Comparison of ENCODE assay signal across 7 cellular contexts in genomic region chr6:152495456-152495855, GRCh38.
A peak's percentile ranks its signal among the peaks of the same experiment; 100 is the strongest.
DNase-seq lines count a peak whose midpoint lies in the region; FAIRE-seq and TF ChIP-seq lines count a peak whose summit lies in the region.
"Not testable (repeated sequence)": the region's sequence is repeated elsewhere in the genome, so short reads cannot be mapped to it uniquely, and the experiment has no call there.

No MANE protein-coding gene starts in this region.

- not testable (repeated sequence) for TF ChIP-seq POLR2A in GM12892 (IDR thresholded peaks at IDR 0.05; ENCODE audit: low read depth, low read length)

- not testable (repeated sequence) for H3K27me3 Mint-ChIP-seq in MCF 10A (ENCODE audit: insufficient read depth, unreplicated experiment)

- not testable (repeated sequence) for TF ChIP-seq CTCF in MCF 10A (IDR thresholded peaks at IDR 0.05; ENCODE audit: unreplicated experiment); epithelial cell of esophagus (IDR thresholded peaks at IDR 0.05; ENCODE audit: insufficient read depth, low read depth, low read length, missing control alignments); keratinocyte (optimal IDR thresholded peaks at IDR 0.05 in 1 of 3, IDR thresholded peaks at IDR 0.05 in 1 of 3, conservative IDR thresholded peaks at IDR 0.05 in 1 of 3; ENCODE audit: extremely low read depth in 1 of 3, insufficient read depth in 2 of 3, low read length in 3 of 3)

- FAIRE-seq in GM12892 (lab: Jason Lieb, UNC): peak; percentile 40
- FAIRE-seq in keratinocyte (lab: Jason Lieb, UNC): not testable (repeated sequence)

- not testable (repeated sequence) for DNase-seq in GM12892 (ENCODE audit: insufficient read length); keratinocyte (ENCODE audit: low read depth, low spot score)
- DNase-seq in HT-29 (ENCODE audit: low spot score) (peak; percentile 30), NCI-H226 (peak; percentile 30), MCF 10A (ENCODE audit: unreplicated experiment) (peak; percentile 27), epithelial cell of esophagus (ENCODE audit: low read depth) (peak; percentile 83), renal cortical epithelial cell (ENCODE audit: low read depth) (peak; percentile 25)

- CTCF ChIA-PET in MCF 10A (lab: Yijun Ruan, JAX): not testable (repeated sequence)

- H3K9me3 Mint-ChIP-seq in MCF 10A (ENCODE audit: unreplicated experiment): not testable (repeated sequence)

- not testable (repeated sequence) for H3K27ac Mint-ChIP-seq in MCF 10A (ENCODE audit: low read depth, unreplicated experiment)

- H3K9me3 ChIP-seq in keratinocyte (ENCODE audit: control insufficient read depth, low read depth, low read length): not testable (repeated sequence)

- not testable (repeated sequence) for H3K4me2 ChIP-seq in keratinocyte (ENCODE audit: control insufficient read depth, extremely low read depth, insufficient read depth, low read depth, low read length)

- not testable (repeated sequence) for H3K79me2 ChIP-seq in keratinocyte (ENCODE audit: control insufficient read depth, insufficient read depth, low read length)

- H3K9ac ChIP-seq in keratinocyte (ENCODE audit: control insufficient read depth, extremely low read depth, insufficient read depth, low read length): not testable (repeated sequence)

- POLR2A ChIA-PET in MCF 10A (lab: Yijun Ruan, JAX): interaction anchor here (1.4 kb wide), 1 partner anchor 17 kb away, joined by 5 read pairs; no protein-coding TSS in a partner anchor

- H3K36me3 ChIP-seq in keratinocyte (ENCODE audit: control insufficient read depth in 2 of 2, extremely low read depth in 1 of 2, insufficient read depth in 2 of 2, low read length in 2 of 2): not testable (repeated sequence)

- not testable (repeated sequence) for H3K4me3 Mint-ChIP-seq in MCF 10A (ENCODE audit: unreplicated experiment)

- not testable (repeated sequence) for H3K27me3 ChIP-seq in keratinocyte (ENCODE audit: control insufficient read depth, extremely low read depth, insufficient read depth, low read length)

- intact Hi-C loops in MCF 10A (cut with micrococcal nuclease): not testable (repeated sequence)

- peak overlapping the region; percentile 26 for H3K27ac ChIP-seq in keratinocyte (ENCODE audit: control insufficient read depth, insufficient read depth, low read length)

- not testable (repeated sequence) for H3K4me3 ChIP-seq in epithelial cell of esophagus (ENCODE audit: low read length); keratinocyte (ENCODE audit: control insufficient read depth in 2 of 3, extremely low read depth in 1 of 3, insufficient read depth in 2 of 3, low read depth in 1 of 3, low read length in 3 of 3)

- H2AFZ ChIP-seq in keratinocyte (ENCODE audit: control insufficient read depth, low read length): not testable (repeated sequence)

- not testable (repeated sequence) for BruUV-seq in MCF 10A (replicated peaks; lab: Mats Ljungman, UMichigan)

- not testable (repeated sequence) for H3K36me3 Mint-ChIP-seq in MCF 10A (ENCODE audit: insufficient read depth, unreplicated experiment)

- H4K20me1 ChIP-seq in keratinocyte (ENCODE audit: control insufficient read depth, extremely low read depth, insufficient read depth, low read length): not testable (repeated sequence)

- H3K4me1 ChIP-seq in keratinocyte (ENCODE audit: control insufficient read depth, extremely low read depth, insufficient read depth, low read length): not testable (repeated sequence)

- dilution Hi-C loops in keratinocyte (cut with MboI; ENCODE audit: extremely low pct_ligation_motif_present, low sequenced_read_pairs): not testable (repeated sequence)

- not testable (repeated sequence) for H3K9me1 ChIP-seq in keratinocyte (ENCODE audit: control insufficient read depth, extremely low read depth, insufficient read depth, low read length)

- H3K4me1 Mint-ChIP-seq in MCF 10A (ENCODE audit: insufficient read depth, unreplicated experiment): not testable (repeated sequence)
